10 cellular contexts compared by ENCODE assay signal in genomic region chr1:226678701-226679100, GRCh38.
DNase-seq lines count a peak whose midpoint lies in the region; ATAC-seq and TF ChIP-seq lines count a peak whose summit lies in the region.
"Had no signal": no experiment of that assay in that cellular context is flagged by ENCODE, and none has a peak within 500 bp of the region (broad histone marks: within the 10 kb centered on the region; RNA-seq: fewer than 3 reads in every experiment).

No MANE protein-coding gene starts in this region.

- H3K36me3 ChIP-seq in esophagus squamous epithelium: no peaks in the 10 kb centered on the region

- H3K36me3 Mint-ChIP-seq in IgD-negative memory B cell: peaks cover 5% of the 10 kb centered on the region
- H3K36me3 Mint-ChIP-seq in activated CD4-positive, alpha-beta memory T cell treated with anti-CD3 and anti-CD28 coated beads for 36 hours: peaks cover 14% of the 10 kb centered on the region
- peaks cover 39% of the 10 kb centered on the region for H3K36me3 Mint-ChIP-seq in stimulated activated effector memory CD8-positive, alpha-beta T cell treated with anti-CD3 and anti-CD28 coated beads, Interleukin-12 subunit alpha, Interleukin-12 subunit beta, amount 100 ng/mL, for 72 hours

- H3K4me1 Mint-ChIP-seq in IgD-negative memory B cell: peaks cover 82 to 90% (median 85%) of the 10 kb centered on the region in 3 donors
- peaks cover 96% of the 10 kb centered on the region for H3K4me1 Mint-ChIP-seq in activated CD4-positive, alpha-beta memory T cell treated with anti-CD3 and anti-CD28 coated beads for 36 hours (ENCODE audit: low read depth)
- H3K4me1 Mint-ChIP-seq in stimulated activated effector memory CD8-positive, alpha-beta T cell treated with anti-CD3 and anti-CD28 coated beads, Interleukin-12 subunit alpha, Interleukin-12 subunit beta, amount 100 ng/mL, for 72 hours: peaks cover 97% of the 10 kb centered on the region

- peak; percentile 61 for DNase-seq in activated CD4-positive, alpha-beta memory T cell treated with anti-CD3 and anti-CD28 coated beads for 36 hours
- DNase-seq in esophagus squamous epithelium (lab: John Stamatoyannopoulos, UW) (no peak), NCI-H524 treated with DMSO at 0.1 percent for 48 hours (lab: John Stamatoyannopoulos, UW) (no peak), GM03348 (ENCODE audit: low spot score) (no peak), OCI-M2 (lab: John Stamatoyannopoulos, UW; ENCODE audit: unreplicated experiment) (no peak)
- no peak for DNase-seq in stimulated activated effector memory CD8-positive, alpha-beta T cell treated with anti-CD3 and anti-CD28 coated beads, Interleukin-12 subunit alpha, Interleukin-12 subunit beta, amount 100 ng/mL, for 72 hours (ENCODE audit: low spot score in 2 of 2)
- DNase-seq: NCI-H510A treated with DMSO at 0.1 percent for 48 hours; stimulated activated CD4-positive, alpha-beta T cell treated with anti-CD3 and anti-CD28 coated beads, Interleukin-2, amount 100 ng/mL, for 48 hours had no signal

- H3K27ac Mint-ChIP-seq in IgD-negative memory B cell: peak overlapping the region; percentile 97 to 99 (median 98)
- peak overlapping the region; percentile 93 for H3K27ac Mint-ChIP-seq in activated CD4-positive, alpha-beta memory T cell treated with anti-CD3 and anti-CD28 coated beads for 36 hours
- peak overlapping the region; percentile 97 for H3K27ac Mint-ChIP-seq in stimulated activated effector memory CD8-positive, alpha-beta T cell treated with anti-CD3 and anti-CD28 coated beads, Interleukin-12 subunit alpha, Interleukin-12 subunit beta, amount 100 ng/mL, for 72 hours

- peaks cover 56 to 99% (median 57%) of the 10 kb centered on the region in 3 donors for H3K4me1 ChIP-seq in esophagus squamous epithelium

- intact Hi-C loops in activated CD4-positive, alpha-beta memory T cell treated with anti-CD3 and anti-CD28 coated beads for 36 hours (cut with micrococcal nuclease): loop anchor here (5.0 kb wide), 1 partner anchor 149 kb away; no protein-coding TSS in a partner anchor
- intact Hi-C loops in esophagus squamous epithelium (cut with DNase I): no loop called here

- no peaks in the 10 kb centered on the region for H3K9me3 ChIP-seq in esophagus squamous epithelium

- no peak for TF ChIP-seq POLR2A in esophagus squamous epithelium (IDR thresholded peaks at IDR 0.05)

- TF ChIP-seq CTCF in esophagus squamous epithelium (IDR thresholded peaks at IDR 0.05): no peak

- ATAC-seq in stimulated activated effector memory CD8-positive, alpha-beta T cell treated with anti-CD3 and anti-CD28 coated beads, Interleukin-12 subunit alpha, Interleukin-12 subunit beta, amount 100 ng/mL, for 72 hours: peak; percentile 27
- ATAC-seq in HG03432 (IDR thresholded peaks at IDR 0.05; ENCODE audit: unreplicated experiment): no peak

- CTCF ChIA-PET in activated CD4-positive, alpha-beta memory T cell treated with anti-CD3 and anti-CD28 coated beads for 36 hours (lab: Charles Lee): interaction anchor here (0.9 to 4.1 kb wide), 6 partner anchors 9 to 55 kb away, joined by 3 to 35 read pairs (median 5); no protein-coding TSS in a partner anchor

- WGBS in esophagus squamous epithelium, 2 donors: 78 to 89% methylated on average over 8 of the region's 8 CpGs

- peak overlapping the region; percentile 21 to 96 (median 92) for H3K4me3 Mint-ChIP-seq in IgD-negative memory B cell
- H3K4me3 Mint-ChIP-seq in activated CD4-positive, alpha-beta memory T cell treated with anti-CD3 and anti-CD28 coated beads for 36 hours: peak overlapping the region; percentile 71
- peak overlapping the region; percentile 64 for H3K4me3 Mint-ChIP-seq in stimulated activated effector memory CD8-positive, alpha-beta T cell treated with anti-CD3 and anti-CD28 coated beads, Interleukin-12 subunit alpha, Interleukin-12 subunit beta, amount 100 ng/mL, for 72 hours

- H3K27me3 Mint-ChIP-seq in IgD-negative memory B cell: no peaks in the 10 kb centered on the region
- no peaks in the 10 kb centered on the region for H3K27me3 Mint-ChIP-seq in activated CD4-positive, alpha-beta memory T cell treated with anti-CD3 and anti-CD28 coated beads for 36 hours

- no peaks in the 10 kb centered on the region for H3K9me3 Mint-ChIP-seq in IgD-negative memory B cell
- H3K9me3 Mint-ChIP-seq in activated CD4-positive, alpha-beta memory T cell treated with anti-CD3 and anti-CD28 coated beads for 36 hours: no peaks in the 10 kb centered on the region
- H3K9me3 Mint-ChIP-seq in stimulated activated effector memory CD8-positive, alpha-beta T cell treated with anti-CD3 and anti-CD28 coated beads, Interleukin-12 subunit alpha, Interleukin-12 subunit beta, amount 100 ng/mL, for 72 hours: no peaks in the 10 kb centered on the region

- no peaks in the 10 kb centered on the region for H3K27me3 ChIP-seq in esophagus squamous epithelium

- H3K4me3 ChIP-seq in esophagus squamous epithelium: no peak overlapping the region

- POLR2A ChIA-PET in activated CD4-positive, alpha-beta memory T cell treated with anti-CD3 and anti-CD28 coated beads for 36 hours (lab: Charles Lee): interaction anchor here (0.8 to 2.3 kb wide), 7 partner anchors 9 to 25 kb away, joined by 3 to 10 read pairs (median 4); no protein-coding TSS in a partner anchor

- peak overlapping the region in 3 of 4 donors; percentile 82 to 93 (median 92) for H3K27ac ChIP-seq in esophagus squamous epithelium
